ENCODE assay signal across 9 cellular contexts in the genomic region with DNA sequence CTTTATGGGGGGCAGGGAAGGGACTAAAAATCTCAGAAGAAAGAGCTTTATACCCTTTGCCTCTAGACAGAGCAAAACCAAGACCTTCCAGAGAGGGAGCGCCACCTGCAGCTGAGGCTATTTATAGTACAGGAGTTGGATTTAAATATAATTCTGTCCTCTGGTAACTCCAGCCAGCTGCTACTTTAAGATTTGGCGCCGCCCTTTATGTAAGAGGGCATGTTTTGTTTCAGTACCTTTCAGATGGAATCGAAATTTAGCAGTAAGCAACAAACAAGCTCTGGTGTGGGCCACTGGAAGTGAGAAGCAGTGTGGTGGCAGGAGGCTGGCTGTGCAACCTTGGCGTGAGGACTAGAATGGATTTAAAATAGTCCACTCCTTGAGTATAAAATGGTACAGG. TPM values are rescaled to one million over a fixed set of nuclear protein-coding genes. Genes with fewer than 3 reads are reported as not detected.
DNase-seq lines count a peak whose midpoint lies in the region; ATAC-seq and TF ChIP-seq lines count a peak whose summit lies in the region.
"Had no signal": no experiment of that assay in that cellular context is flagged by ENCODE, and none has a peak within 500 bp of the region (broad histone marks: within the 10 kb centered on the region; RNA-seq: fewer than 3 reads in every experiment).

No MANE protein-coding gene starts in this region.

- H3K9me3 ChIP-seq in MG63: no peaks in the 10 kb centered on the region

- ATAC-seq in HG02571 (IDR thresholded peaks at IDR 0.05; ENCODE audit: unreplicated experiment): no peak

- in situ Hi-C loops in brain microvascular endothelial cell (cut with HindIII; ENCODE audit: low pct_ligation_motif_present, low sequenced_read_pairs): no loop called here

- peak; percentile 65 for TF ChIP-seq CTCF in brain microvascular endothelial cell (IDR thresholded peaks at IDR 0.05; ENCODE audit: low read depth, low read length, missing control alignments)

- H3K27me3 ChIP-seq in brain microvascular endothelial cell (replicated peaks) (peaks cover 7% of the 10 kb centered on the region), MG63 (peaks cover 16% of the 10 kb centered on the region)

- no peaks in the 10 kb centered on the region for H3K36me3 ChIP-seq in brain microvascular endothelial cell (replicated peaks)
- no peaks in the 10 kb centered on the region for H3K36me3 ChIP-seq in MG63

- H3K27ac ChIP-seq in brain microvascular endothelial cell: no peak overlapping the region

- peak; percentile 12 for DNase-seq in activated gamma-delta T cell treated with anti-CD3 and anti-CD28 coated beads, Interleukin-2, amount 50 U/mL, for 16 hours (ENCODE audit: low read depth)
- DNase-seq in activated gamma-delta T cell (lab: John Stamatoyannopoulos, UW) (no peak), NOMO-1 (lab: John Stamatoyannopoulos, UW; ENCODE audit: unreplicated experiment in 2 of 2) (peak; percentile 31 to 58), brain microvascular endothelial cell (no peak), mesenteric fat pad (ENCODE audit: low spot score) (peak; percentile 60), MG63 (no peak), NCI-H187 (lab: John Stamatoyannopoulos, UW) (no peak)

- H3K4me3 ChIP-seq in brain microvascular endothelial cell (ENCODE audit: low read depth, low read length) (no peak overlapping the region), MG63 (no peak overlapping the region)

RNA-seq across cellular contexts. Expression of gene GUCY2D, which starts 5.2 kb away (rescaled TPM):
- not detected for total RNA-seq in mesenteric fat pad
- total RNA-seq in MG63 (2014; rRNA removed; shearing (Covaris generic); ENCODE audit: low replicate concordance): 0.23 TPM in 1 of 2 replicates, not detected in the other
- total RNA-seq: activated CD8-positive, alpha-beta memory T cell treated with anti-CD3 and anti-CD28 coated beads for 36 hours had no signal

RNA-seq across cellular contexts. Expression of gene ALOX15B, which starts 41.7 kb away (rescaled TPM):
- total RNA-seq in mesenteric fat pad: 2.9 TPM
- total RNA-seq in MG63 (2014; rRNA removed; shearing (Covaris generic); ENCODE audit: low replicate concordance): not detected in 2 replicates
- total RNA-seq: activated CD8-positive, alpha-beta memory T cell treated with anti-CD3 and anti-CD28 coated beads for 36 hours had no signal

Comparison
In these comparisons a context has a peak if more than half of its experiments do, and no peak if none do; other contexts are left out.
1. DNase-seq: peak in activated gamma-delta T cell treated with anti-CD3 and anti-CD28 coated beads, Interleukin-2, amount 50 U/mL, for 16 hours (single experiment), NOMO-1 (2 of 2) and mesenteric fat pad (single experiment); none in activated gamma-delta T cell (single experiment), brain microvascular endothelial cell (single experiment), MG63 (single experiment) and NCI-H187 (0 of 2).